In the genomic region with DNA sequence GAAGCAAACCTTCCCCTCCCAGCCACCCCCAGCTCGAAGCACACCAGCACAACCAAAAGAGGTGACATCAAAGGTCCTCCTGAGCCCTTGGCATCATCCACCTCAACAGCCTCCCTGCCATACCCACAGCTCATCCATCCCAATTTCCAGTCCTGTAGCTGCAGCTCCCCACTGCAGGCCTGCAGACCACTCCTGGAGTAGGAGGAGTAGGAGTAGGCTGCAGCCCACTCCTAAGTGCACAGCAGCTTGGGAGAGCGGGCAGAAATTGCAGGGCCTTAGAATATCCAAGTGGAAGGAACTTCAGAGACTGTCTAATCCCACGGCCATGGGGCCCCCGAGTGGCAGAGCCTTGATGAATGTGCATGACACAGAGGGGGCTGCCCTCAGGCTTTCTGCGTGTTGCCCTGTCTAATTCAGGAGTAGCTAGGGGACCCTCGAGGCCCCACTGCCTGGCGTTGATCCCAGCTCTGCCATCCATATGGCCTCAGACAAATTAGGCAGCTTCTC, we compare ENCODE assay signal across 17 cellular contexts. TPM values are rescaled to one million over a fixed set of nuclear protein-coding genes. Genes with fewer than 3 reads are reported as not detected.
A peak's percentile ranks its signal among the peaks of the same experiment; 100 is the strongest.
DNase-seq lines count a peak whose midpoint lies in the region; ATAC-seq and TF ChIP-seq lines count a peak whose summit lies in the region.
"Had no signal": no experiment of that assay in that cellular context is flagged by ENCODE, and none has a peak within 500 bp of the region (broad histone marks: within the 10 kb centered on the region; RNA-seq: fewer than 3 reads in every experiment).

No MANE protein-coding gene starts in this region.

- peak overlapping the region in 4 of 11 experiments; percentile 21 to 46 (median 34); a peak in 4 of 22 replicates for H3K4me2 ChIP-seq in BLaER1 treated with 17β-estradiol and CSF1 and Interleukin-3, amounts not matched to agents 10 nM and 100 nM
- H3K4me2 ChIP-seq: BLaER1 had no signal

- H3K9ac ChIP-seq in BLaER1 treated with 17β-estradiol and CSF1 and Interleukin-3, amounts not matched to agents 10 nM and 100 nM = peak overlapping the region in 1 of 11 experiments; percentile 15; a peak in 1 of 22 replicates
- H3K9ac ChIP-seq: BLaER1, GM23248 had no signal

- H3K27ac ChIP-seq in BLaER1 treated with 17β-estradiol and CSF1 and Interleukin-3, amounts not matched to agents 10 nM and 100 nM = peak overlapping the region in 7 of 11 experiments; percentile 14 to 54 (median 26); a peak in 8 of 22 replicates
- no peak overlapping the region for H3K27ac ChIP-seq in HEK293 (ENCODE audit: extremely low read depth, low read depth, low read length)
- H3K27ac ChIP-seq in spleen = no peak overlapping the region
- no peak overlapping the region for H3K27ac ChIP-seq in gastrocnemius medialis
- H3K27ac ChIP-seq: BLaER1, GM23248 had no signal

- ATAC-seq in HG02678 (IDR thresholded peaks at IDR 0.05; ENCODE audit: unreplicated experiment) (no peak), gastrocnemius medialis (no peak)
- ATAC-seq: GM12878, HepG2 had no signal

- H4K20me1 ChIP-seq in BLaER1 treated with 17β-estradiol and CSF1 and Interleukin-3, amounts not matched to agents 10 nM and 100 nM = no peaks in the 10 kb centered on the region
- H4K20me1 ChIP-seq: BLaER1 had no signal

- DNase-seq in mesothelial cell of epicardium (ENCODE audit: low spot score in 2 of 2, unreplicated experiment in 2 of 2) (no peak), spleen (peak; percentile 69), gastrocnemius medialis (no peak), ecto neural progenitor cell (ENCODE audit: low spot score) (no peak)
- DNase-seq: 8988T; AML-193; CD4-positive, alpha-beta memory T cell; DMS79; GM23248; H9 had no signal

- peak overlapping the region; percentile 30 for H3K27ac Mint-ChIP-seq in mesothelial cell of epicardium
- H3K27ac Mint-ChIP-seq: CD4-positive, alpha-beta memory T cell; H9 had no signal

- intact Hi-C loops in spleen (cut with DNase I; ENCODE audit: low total_unique reads) (no loop called here), gastrocnemius medialis (cut with DNase I; ENCODE audit: low total_unique reads) (no loop called here)

- WGBS in spleen, 5 donors = 79 to 95% (median 90%) methylated on average over 4 to 7 of the region's 7 CpGs

- in situ Hi-C loops in gastrocnemius medialis (cut with MboI; ENCODE audit: low sequenced_read_pairs in 4 of 4) = no loop called here

- no peak overlapping the region for H3K4me3 Mint-ChIP-seq in mesothelial cell of epicardium
- H3K4me3 Mint-ChIP-seq: CD4-positive, alpha-beta memory T cell; H9 had no signal

- CTCF ChIA-PET in HEK293 (lab: Yijun Ruan, JAX) = interaction anchor here (0.8 kb wide), 1 partner anchor 11 kb away, joined by 7 read pairs; no protein-coding TSS in a partner anchor

- H3K4me3 ChIP-seq in BLaER1 treated with 17β-estradiol and CSF1 and Interleukin-3, amounts not matched to agents 10 nM and 100 nM = no peak overlapping the region
- H3K4me3 ChIP-seq in HEK293 (ENCODE audit: low read depth, low read length) (no peak overlapping the region), spleen (no peak overlapping the region), gastrocnemius medialis (no peak overlapping the region)
- H3K4me3 ChIP-seq: BLaER1, GM12878, GM23248 had no signal

- H3K9me3 Mint-ChIP-seq in mesothelial cell of epicardium = no peaks in the 10 kb centered on the region
- H3K9me3 Mint-ChIP-seq: CD4-positive, alpha-beta memory T cell; H9 had no signal

- no peaks in the 10 kb centered on the region; a peak in 1 of 22 replicates for H3K36me3 ChIP-seq in BLaER1 treated with 17β-estradiol and CSF1 and Interleukin-3, amounts not matched to agents 10 nM and 100 nM
- H3K36me3 ChIP-seq in HEK293 (ENCODE audit: control insufficient read depth in 2 of 2, insufficient read depth in 1 of 2, low read length in 2 of 2) (no peaks in the 10 kb centered on the region), spleen (no peaks in the 10 kb centered on the region), gastrocnemius medialis (no peaks in the 10 kb centered on the region)
- H3K36me3 ChIP-seq: BLaER1 had no signal

- H3K4me1 Mint-ChIP-seq in mesothelial cell of epicardium = peaks cover 18% of the 10 kb centered on the region

- no peaks in the 10 kb centered on the region for H3K27me3 ChIP-seq in BLaER1 treated with 17β-estradiol and CSF1 and Interleukin-3, amounts not matched to agents 10 nM and 100 nM
- peaks cover 0 to 6% (median 0%) of the 10 kb centered on the region in 7 donors for H3K27me3 ChIP-seq in spleen (replicated peaks in 1 of 7)
- no peaks in the 10 kb centered on the region for H3K27me3 ChIP-seq in gastrocnemius medialis
- H3K27me3 ChIP-seq: BLaER1 had no signal

- TF ChIP-seq POLR2A in spleen (IDR thresholded peaks at IDR 0.05) = no peak
- TF ChIP-seq POLR2A in gastrocnemius medialis (IDR thresholded peaks at IDR 0.05) = no peak

- H3K4me1 ChIP-seq in BLaER1 treated with 17β-estradiol and CSF1 and Interleukin-3, amounts not matched to agents 10 nM and 100 nM = peaks cover 36 to 84% (median 60%) of the 10 kb centered on the region in 10 experiments
- H3K4me1 ChIP-seq in HEK293 (ENCODE audit: control insufficient read depth, insufficient read depth, low read length) (no peaks in the 10 kb centered on the region), spleen (peaks cover 5 to 27% (median 17%) of the 10 kb centered on the region in 6 donors), gastrocnemius medialis (peaks cover 8 to 20% of the 10 kb centered on the region in 2 donors)

- POLR2A ChIA-PET in HEK293 (lab: Yijun Ruan, JAX) = no interaction called here

- no peaks in the 10 kb centered on the region for H3K27me3 Mint-ChIP-seq in mesothelial cell of epicardium (ENCODE audit: low read depth)

- H3K36me3 Mint-ChIP-seq in mesothelial cell of epicardium = no peaks in the 10 kb centered on the region
- H3K36me3 Mint-ChIP-seq: CD4-positive, alpha-beta memory T cell had no signal

- H3K9me3 ChIP-seq in BLaER1 treated with 17β-estradiol and CSF1 and Interleukin-3, amounts not matched to agents 10 nM and 100 nM (replicated peaks in 1 of 11) = peaks cover 0 to 18% (median 12%) of the 10 kb centered on the region in 11 experiments; a peak in 14 of 22 replicates
- no peaks in the 10 kb centered on the region for H3K9me3 ChIP-seq in HEK293 (ENCODE audit: control insufficient read depth, insufficient read depth, low read depth, low read length)
- no peaks in the 10 kb centered on the region for H3K9me3 ChIP-seq in spleen
- H3K9me3 ChIP-seq in gastrocnemius medialis = no peaks in the 10 kb centered on the region

- no peak for TF ChIP-seq CTCF in HEK293 (tag by site-specific recombination; IDR thresholded peaks at IDR 0.05)
- TF ChIP-seq CTCF in mesothelial cell of epicardium (IDR thresholded peaks at IDR 0.05; ENCODE audit: unreplicated experiment) = no peak
- no peak for TF ChIP-seq CTCF in spleen (IDR thresholded peaks at IDR 0.05 in 8 of 11, conservative IDR thresholded peaks at IDR 0.05 in 3 of 11)
- no peak for TF ChIP-seq CTCF in gastrocnemius medialis (IDR thresholded peaks at IDR 0.05 in 4 of 5, conservative IDR thresholded peaks at IDR 0.05 in 1 of 5)

TF ChIP-seq in HEK293, 187 proteins besides CTCF, POLR2A, EP300 and RAD21:
- TF ChIP-seq GLIS1 (tag by site-specific recombination; IDR thresholded peaks at IDR 0.05) (no peak), ZNF426 (tag by site-specific recombination; IDR thresholded peaks at IDR 0.05) (no peak), ZNF37A (tag by site-specific recombination; IDR thresholded peaks at IDR 0.05) (no peak), ZFHX2 (tag by site-specific recombination; conservative IDR thresholded peaks at IDR 0.05) (peak; percentile 88), ZNF274 (IDR thresholded peaks at IDR 0.05; ENCODE audit: low read length) (no peak), ZNF274 (tag by site-specific recombination; IDR thresholded peaks at IDR 0.05; ENCODE audit: borderline replicate concordance) (no peak), KLF17 (tag by site-specific recombination; IDR thresholded peaks at IDR 0.05) (no peak), EGR2 (tag by site-specific recombination; IDR thresholded peaks at IDR 0.05; ENCODE audit: low read depth) (peak; percentile 78)

RNA-seq across cellular contexts. Expression of gene CD9, which starts 36.6 kb away (rescaled TPM):
- total RNA-seq in mesothelial cell of epicardium (20.0 to 22.6 TPM (median 22.3 TPM) in 3 replicates), spleen (100 to 1,000 TPM in 1 of 7 donors, 10 to 100 TPM in 6; 50.0 to 113 (median 75.7) TPM), gastrocnemius medialis (10 to 100 TPM; 26.7 to 50.6 (median 48.4) TPM)
- 10 to 100 TPM; 16.2 to 87.4 (median 50.6) TPM for polyA plus RNA-seq in spleen

RNA-seq across cellular contexts. Expression of gene VWF, which starts 39.1 kb away (rescaled TPM):
- total RNA-seq in mesothelial cell of epicardium = 0.24 to 0.31 TPM (median 0.29 TPM) in 3 replicates
- total RNA-seq in spleen = 100 to 1,000 TPM; 272 to 957 (median 395) TPM
- 10 to 100 TPM; 12.9 to 38.6 (median 15.5) TPM for polyA plus RNA-seq in spleen
- 100 to 1,000 TPM in 2 of 4 donors, 10 to 100 TPM in 2; 78.8 to 118 (median 101) TPM for total RNA-seq in gastrocnemius medialis
- total RNA-seq: GM23248, HT1080 had no signal

Comparison
In these comparisons a context has a peak if more than half of its experiments do, and no peak if none do; other contexts are left out.
1. H3K27ac ChIP-seq: peak in BLaER1 treated with 17β-estradiol and CSF1 and Interleukin-3, amounts not matched to agents 10 nM and 100 nM (7 of 11); none in HEK293 (single experiment), spleen (0 of 8) and gastrocnemius medialis (0 of 4).
2. RNA of gene VWF, which starts 39.1 kb away (total RNA-seq): 272 to 957 TPM in spleen and 78.8 to 118 TPM in gastrocnemius medialis; 0.24 to 0.31 TPM in mesothelial cell of epicardium; every median in the first group is over 10 times any median in the second.